Comparison of ENCODE assay signal across 2 cellular contexts in genomic region chr12:50530532-50530931, GRCh38.
TF ChIP-seq lines count a peak whose summit lies in the region.

No MANE protein-coding gene starts in this region.

TF ChIP-seq in HepG2, 621 proteins besides CTCF, POLR2A, EP300 and RAD21:
- TF ChIP-seq CHD4 (IDR thresholded peaks at IDR 0.05; ENCODE audit: borderline replicate concordance, low read length) (no peak), ZNF878 (CRISPR knock-in tag; IDR thresholded peaks at IDR 0.05) (no peak), SATB2 (CRISPR knock-in tag; IDR thresholded peaks at IDR 0.05) (no peak), ZNF747 (CRISPR knock-in tag; IDR thresholded peaks at IDR 0.05; ENCODE audit: borderline replicate concordance) (no peak)

TF ChIP-seq in liver, 16 proteins besides CTCF, POLR2A, EP300 and RAD21:
- TF ChIP-seq FOXA2 (IDR thresholded peaks at IDR 0.05): no peak
- TF ChIP-seq ATF3 (IDR thresholded peaks at IDR 0.05): no peak
- no peak for TF ChIP-seq HNF4G (IDR thresholded peaks at IDR 0.05)
- TF ChIP-seq MAX (IDR thresholded peaks at IDR 0.05): no peak
- no peak for TF ChIP-seq JUND (IDR thresholded peaks at IDR 0.05)
- no peak for TF ChIP-seq FOXA1 (IDR thresholded peaks at IDR 0.05)
TF ChIP-seq in liver: peak in this region for 0.
